26 cellular contexts compared by ENCODE assay signal in genomic region chr10:101231092-101231491, GRCh38. TPM values are rescaled to one million over a fixed set of nuclear protein-coding genes. Genes with fewer than 3 reads are reported as not detected.
DNase-seq lines count a peak whose midpoint lies in the region; ATAC-seq and TF ChIP-seq lines count a peak whose summit lies in the region.
"Had no signal": no experiment of that assay in that cellular context is flagged by ENCODE, and none has a peak within 500 bp of the region (broad histone marks: within the 10 kb centered on the region; RNA-seq: fewer than 3 reads in every experiment).

No MANE protein-coding gene starts in this region.

- H3K4me3 ChIP-seq in GM23338 (no peak overlapping the region), skeletal muscle tissue (ENCODE audit: low read length in 3 of 3) (peak overlapping the region; percentile 82 to 83 (median 83))
- H3K4me3 ChIP-seq: BLaER1 treated with 17β-estradiol and CSF1 and Interleukin-3, amounts not matched to agents 10 nM and 100 nM had no signal

- H3K4me1 ChIP-seq in GM23338 (ENCODE audit: insufficient read depth) (peaks cover 25% of the 10 kb centered on the region; the same call in 1 of the 2 replicates), skeletal muscle tissue (ENCODE audit: control insufficient read depth in 3 of 3, insufficient read depth in 3 of 3, low read length in 3 of 3) (peaks cover 42 to 66% (median 51%) of the 10 kb centered on the region in 3 donors)

- H3K9me3 Mint-ChIP-seq in GM23338 (peaks cover 11% of the 10 kb centered on the region; the same call in 2 of the 3 replicates), brain (peaks cover 0 to 5% (median 0%) of the 10 kb centered on the region in 5 experiments), nephron progenitor cell (no peaks in the 10 kb centered on the region)
- H3K9me3 Mint-ChIP-seq: HFFc6 had no signal

- peaks cover 100% of the 10 kb centered on the region for H3K27me3 ChIP-seq in GM23338 (ENCODE audit: insufficient read depth)
- H3K27me3 ChIP-seq in skeletal muscle tissue (ENCODE audit: control insufficient read depth in 3 of 3, insufficient read depth in 3 of 3, low read length in 3 of 3): peaks cover 37 to 76% (median 58%) of the 10 kb centered on the region in 3 donors

- H3K4me1 Mint-ChIP-seq in GM23338 (peaks cover 37% of the 10 kb centered on the region), brain (peaks cover 30% of the 10 kb centered on the region), nephron progenitor cell (peaks cover 69% of the 10 kb centered on the region)

- H3K4me2 ChIP-seq in GM23338: no peak overlapping the region

- H4K20me1 ChIP-seq in GM23338 (replicated peaks; ENCODE audit: insufficient read depth): peaks cover 23% of the 10 kb centered on the region

- no peaks in the 10 kb centered on the region for H3K9me3 ChIP-seq in skeletal muscle tissue (ENCODE audit: control insufficient read depth in 3 of 3, low read length in 3 of 3)

- no peaks in the 10 kb centered on the region for H3K36me3 ChIP-seq in GM23338 (ENCODE audit: insufficient read depth)
- no peaks in the 10 kb centered on the region for H3K36me3 ChIP-seq in skeletal muscle tissue (ENCODE audit: control insufficient read depth in 3 of 3, insufficient read depth in 3 of 3, low read length in 3 of 3)
- H3K36me3 ChIP-seq: BLaER1 treated with 17β-estradiol and CSF1 and Interleukin-3, amounts not matched to agents 10 nM and 100 nM had no signal

- H3K36me3 Mint-ChIP-seq in GM23338 (ENCODE audit: low read depth) (no peaks in the 10 kb centered on the region), brain (no peaks in the 10 kb centered on the region), nephron progenitor cell (ENCODE audit: low read depth) (no peaks in the 10 kb centered on the region)
- H3K36me3 Mint-ChIP-seq: CD4-positive, alpha-beta memory T cell had no signal

- H3K79me2 ChIP-seq in GM23338 (replicated peaks; ENCODE audit: insufficient read depth): no peaks in the 10 kb centered on the region

- H3K27ac ChIP-seq in GM23338 (ENCODE audit: low read depth): no peak overlapping the region
- H3K27ac ChIP-seq in skeletal muscle tissue (ENCODE audit: low read depth, low read length): peak overlapping the region; percentile 92
- no peak overlapping the region for H3K27ac ChIP-seq in substantia nigra (ENCODE audit: low read depth, low read length, poor library complexity, severe bottlenecking)
- H3K27ac ChIP-seq: BLaER1 treated with 17β-estradiol and CSF1 and Interleukin-3, amounts not matched to agents 10 nM and 100 nM had no signal

- H3K9ac ChIP-seq in skeletal muscle tissue (ENCODE audit: low read depth in 1 of 3, low read length in 3 of 3): peak overlapping the region; percentile 62 to 95 (median 88)
- H3K9ac ChIP-seq: BLaER1 treated with 17β-estradiol and CSF1 and Interleukin-3, amounts not matched to agents 10 nM and 100 nM had no signal

- H3K9me2 ChIP-seq in GM23338 (ENCODE audit: insufficient read depth): no peaks in the 10 kb centered on the region

- H2AFZ ChIP-seq in GM23338: no peak overlapping the region

- peaks cover 98% of the 10 kb centered on the region for H3K27me3 Mint-ChIP-seq in GM23338 (ENCODE audit: insufficient read depth, low read depth, poor library complexity)
- peaks cover 99% of the 10 kb centered on the region for H3K27me3 Mint-ChIP-seq in brain
- peaks cover 99% of the 10 kb centered on the region for H3K27me3 Mint-ChIP-seq in nephron progenitor cell (ENCODE audit: low read depth, poor library complexity)

- no peak for DNase-seq in GM23338 (ENCODE audit: low spot score)
- no peak for DNase-seq in nephron progenitor cell
- DNase-seq in substantia nigra (lab: John Stamatoyannopoulos, UW): no peak
- DNase-seq in epidermal melanocyte (ENCODE audit: insufficient read length, low spot score): no peak
- DNase-seq: CD4-positive, alpha-beta memory T cell; COR-L47; DMS53; H7; HFFc6; Karpas-422; NCI-H1092; NCI-H1417 treated with DMSO at 0.1 percent for 48 hours; NCI-H1694 treated with DMSO at 0.1 percent for 48 hours; NCI-H2081; NCI-H2171 treated with DMSO at 0.1 percent for 48 hours; NCI-H524; NCI-H82; NK-92 treated with Interleukin-12 subunit alpha and Interleukin-12 subunit beta, amount 100 ng/mL, for 24 hours; PC-3 had no signal

- H3F3A ChIP-seq in GM23338 (replicated peaks; ENCODE audit: low read depth): peaks cover 10% of the 10 kb centered on the region; the same call in 1 of the 2 replicates

- ATAC-seq in GM23338 (no peak), GM21529 (IDR thresholded peaks at IDR 0.05; ENCODE audit: unreplicated experiment) (no peak)
- ATAC-seq: HepG2, PC-3, SK-N-SH treated with all-trans-retinoic acid at 6 μM for 48 hours had no signal

- TF ChIP-seq CTCF in GM23338 (conservative IDR thresholded peaks at IDR 0.05; ENCODE audit: low read depth in 2 of 2) (no peak), brain (conservative IDR thresholded peaks at IDR 0.05) (no peak), nephron progenitor cell (IDR thresholded peaks at IDR 0.05) (no peak)

- H3K27ac Mint-ChIP-seq in GM23338 (no peak overlapping the region), brain (peak overlapping the region in 3 of 5 experiments; percentile 21 to 60 (median 51)), nephron progenitor cell (no peak overlapping the region)
- H3K27ac Mint-ChIP-seq: HFFc6 had no signal

- H3K4me3 Mint-ChIP-seq in GM23338 (peak overlapping the region; percentile 0; the same call in 1 of the 3 replicates), brain (peak overlapping the region in 3 of 5 experiments; percentile 7 to 89 (median 80)), nephron progenitor cell (peak overlapping the region; percentile 21)
- H3K4me3 Mint-ChIP-seq: HFFc6 had no signal

TF ChIP-seq in GM23338, 12 proteins besides CTCF, POLR2A, EP300 and RAD21:
- TF ChIP-seq POLR2AphosphoS5 (IDR thresholded peaks at IDR 0.05; ENCODE audit: low read depth): no peak
- no peak for TF ChIP-seq CREB1 (CRISPR knock-in tag; IDR thresholded peaks at IDR 0.05; ENCODE audit: low read depth)
- TF ChIP-seq ZNF462 (CRISPR knock-in tag; IDR thresholded peaks at IDR 0.05): no peak
- TF ChIP-seq EZH2 (IDR thresholded peaks at IDR 0.05; ENCODE audit: low read depth, unreplicated experiment): peak; percentile 35
- no peak for TF ChIP-seq NANOG (IDR thresholded peaks at IDR 0.05; ENCODE audit: borderline replicate concordance)
- TF ChIP-seq ZNF114 (CRISPR knock-in tag; IDR thresholded peaks at IDR 0.05): no peak
TF ChIP-seq in GM23338: peak in this region for 1.

RNA-seq across cellular contexts. Expression of gene LBX1, which starts 1.8 kb away (rescaled TPM):
- not detected in 2 replicates for total RNA-seq in GM23338 (2014; rRNA removed; shearing (Covaris generic))
- polyA plus RNA-seq in GM23338 (2016; fragmentation: Nextera tagmentation; extraction: Ambion mirVana): not detected in 2 replicates
- not detected for polyA plus RNA-seq in brain (ENCODE audit: insufficient read depth, low read depth, low replicate concordance)
- 3.1 TPM for total RNA-seq in skeletal muscle tissue
- total RNA-seq: CD4-positive, alpha-beta memory T cell; H7; HepG2; HFFc6; HT1080; PC-3 had no signal
- polyA plus RNA-seq: CD4-positive, alpha-beta memory T cell; HepG2 had no signal

Comparison
In these comparisons a context has a peak if more than half of its experiments do, and no peak if none do; other contexts are left out.
1. H3K27ac Mint-ChIP-seq: peak in brain (3 of 5); none in GM23338 (single experiment) and nephron progenitor cell (single experiment).
2. H3K4me3 Mint-ChIP-seq: peak in every context shown above with its lines; median percentile 80 in brain; 21 in nephron progenitor cell; 0 in GM23338.